Comparison of ENCODE assay signal across 21 cellular contexts in genomic region chr3:51678685-51679084, GRCh38. TPM values are rescaled to one million over a fixed set of nuclear protein-coding genes. Genes with fewer than 3 reads are reported as not detected.
DNase-seq lines count a peak whose midpoint lies in the region; ATAC-seq lines count a peak whose summit lies in the region.
"Had no signal": no experiment of that assay in that cellular context is flagged by ENCODE, and none has a peak within 500 bp of the region (broad histone marks: within the 10 kb centered on the region; RNA-seq: fewer than 3 reads in every experiment).

No MANE protein-coding gene starts in this region.

- intact Hi-C loops in aorta (cut with DNase I), result loop anchor here in 1 of 2 donors (10.0 kb wide), 1 partner anchor 284 kb away; the partner anchor contains the start of gene RBM15B

- H3K9me3 ChIP-seq in adipocyte (ENCODE audit: control insufficient read depth, low read length), result no peaks in the 10 kb centered on the region
- H3K9me3 ChIP-seq in aorta (ENCODE audit: control insufficient read depth, low read length), result no peaks in the 10 kb centered on the region
- H3K9me3 ChIP-seq: A549, right atrium auricular region, vagina had no signal

- no peaks in the 10 kb centered on the region for H3K27me3 Mint-ChIP-seq in activated CD4-positive, alpha-beta T cell treated with anti-CD3 and anti-CD28 coated beads, Interleukin-2, amount 10 ng/mL, durations not matched to agents 7 days and 5 days
- H3K27me3 Mint-ChIP-seq in natural killer cell treated with Interleukin-12 subunit alpha and Interleukin-12 subunit beta and Interleukin-15 and Interleukin-18, amount 100 ng/mL, for 72 hours, result no peaks in the 10 kb centered on the region

- H3K4me1 ChIP-seq in adipocyte (ENCODE audit: control insufficient read depth, insufficient read depth, low read length) (peaks cover 21% of the 10 kb centered on the region), aorta (ENCODE audit: control insufficient read depth in 1 of 2, insufficient read depth in 2 of 2, low read length in 2 of 2) (no peaks in the 10 kb centered on the region)

- H3K27me3 ChIP-seq in adipocyte (replicated peaks; ENCODE audit: control insufficient read depth, insufficient read depth, low read length) (no peaks in the 10 kb centered on the region), aorta (ENCODE audit: control insufficient read depth in 1 of 2, insufficient read depth in 2 of 2, low read length in 1 of 2) (no peaks in the 10 kb centered on the region)
- H3K27me3 ChIP-seq: cardiac muscle cell, right atrium auricular region, vagina had no signal

- H3K36me3 ChIP-seq in adipocyte (ENCODE audit: control insufficient read depth, insufficient read depth, low read length, severe bottlenecking) (peaks cover 21% of the 10 kb centered on the region), aorta (ENCODE audit: control insufficient read depth in 1 of 2, insufficient read depth in 2 of 2, low read length in 1 of 2) (no peaks in the 10 kb centered on the region)
- H3K36me3 ChIP-seq: cardiac muscle cell had no signal

- peaks cover 90% of the 10 kb centered on the region for H3K4me1 Mint-ChIP-seq in activated CD4-positive, alpha-beta T cell treated with anti-CD3 and anti-CD28 coated beads, Interleukin-2, amount 10 ng/mL, durations not matched to agents 7 days and 5 days
- peaks cover 65 to 68% of the 10 kb centered on the region in 2 donors for H3K4me1 Mint-ChIP-seq in natural killer cell treated with Interleukin-12 subunit alpha and Interleukin-12 subunit beta and Interleukin-15 and Interleukin-18, amount 100 ng/mL, for 72 hours (ENCODE audit: low read depth in 2 of 2)

- 87 to 90% methylated on average over 2 of the region's 2 CpGs for WGBS in aorta, 2 donors

- H3K4me3 ChIP-seq in adipocyte (ENCODE audit: low read length), result no peak overlapping the region
- H3K4me3 ChIP-seq in aorta (ENCODE audit: low read length in 2 of 2), result no peak overlapping the region
- H3K4me3 ChIP-seq: A549, cardiac muscle cell, right atrium auricular region, vagina had no signal

- H3K27ac ChIP-seq in aorta (ENCODE audit: low read depth in 1 of 2, low read length in 2 of 2), result no peak overlapping the region
- H3K27ac ChIP-seq: A549, cardiac muscle cell, right atrium auricular region, vagina had no signal

- DNase-seq in activated CD4-positive, alpha-beta T cell treated with anti-CD3 and anti-CD28 coated beads, Interleukin-2, amount 10 ng/mL, durations not matched to agents 7 days and 5 days, result no peak
- no peak for DNase-seq in activated CD4-positive, alpha-beta T cell treated with anti-CD3 and anti-CD28 coated beads, Interleukin-2, amount 50 U/mL, for 4 hours
- DNase-seq in RPMI7951 (ENCODE audit: low read depth) (peak; percentile 10), adipocyte (ENCODE audit: low read depth) (no peak), NCI-H1694 (lab: John Stamatoyannopoulos, UW) (no peak), aorta (no peak), HuH-7.5 (ENCODE audit: low spot score) (no peak)
- DNase-seq in natural killer cell treated with Interleukin-12 subunit alpha and Interleukin-12 subunit beta and Interleukin-15 and Interleukin-18, amount 100 ng/mL, for 72 hours (ENCODE audit: low spot score), result no peak
- DNase-seq: effector CD8-positive, alpha-beta T cell; kidney glomerular epithelial cell; midbrain; NCI-H1417 treated with DMSO at 0.1 percent for 48 hours; NCI-H774; nucleus accumbens; substantia nigra had no signal

- CTCF ChIA-PET in activated CD4-positive, alpha-beta T cell treated with anti-CD3 and anti-CD28 coated beads, Interleukin-2, amount 10 ng/mL, durations not matched to agents 7 days and 5 days (lab: Charles Lee), result interaction anchor here (1.0 to 10.5 kb wide), 3 partner anchors 7 to 177 kb away, joined by 3 to 144 read pairs (median 7); partner anchors contain the start of gene TEX264

- POLR2A ChIA-PET in activated CD4-positive, alpha-beta T cell treated with anti-CD3 and anti-CD28 coated beads, Interleukin-2, amount 10 ng/mL, durations not matched to agents 7 days and 5 days (lab: Charles Lee), result no interaction called here

- no peaks in the 10 kb centered on the region for H3K9me3 Mint-ChIP-seq in activated CD4-positive, alpha-beta T cell treated with anti-CD3 and anti-CD28 coated beads, Interleukin-2, amount 10 ng/mL, durations not matched to agents 7 days and 5 days
- H3K9me3 Mint-ChIP-seq in natural killer cell treated with Interleukin-12 subunit alpha and Interleukin-12 subunit beta and Interleukin-15 and Interleukin-18, amount 100 ng/mL, for 72 hours, result no peaks in the 10 kb centered on the region

- H3K27ac Mint-ChIP-seq in activated CD4-positive, alpha-beta T cell treated with anti-CD3 and anti-CD28 coated beads, Interleukin-2, amount 10 ng/mL, durations not matched to agents 7 days and 5 days, result peak overlapping the region; percentile 57
- peak overlapping the region; percentile 41 to 89 for H3K27ac Mint-ChIP-seq in natural killer cell treated with Interleukin-12 subunit alpha and Interleukin-12 subunit beta and Interleukin-15 and Interleukin-18, amount 100 ng/mL, for 72 hours

- peak overlapping the region; percentile 2 for H3K9ac ChIP-seq in adipocyte (ENCODE audit: low read length)

- ATAC-seq in natural killer cell treated with Interleukin-12 subunit alpha and Interleukin-12 subunit beta and Interleukin-15 and Interleukin-18, amount 100 ng/mL, for 72 hours, result no peak
- ATAC-seq in aorta (ENCODE audit: low FRiP score), result no peak
- ATAC-seq: A549, Panc1 had no signal

- peaks cover 48% of the 10 kb centered on the region for H3K36me3 Mint-ChIP-seq in activated CD4-positive, alpha-beta T cell treated with anti-CD3 and anti-CD28 coated beads, Interleukin-2, amount 10 ng/mL, durations not matched to agents 7 days and 5 days (ENCODE audit: low read depth)
- peaks cover 5% of the 10 kb centered on the region for H3K36me3 Mint-ChIP-seq in natural killer cell treated with Interleukin-12 subunit alpha and Interleukin-12 subunit beta and Interleukin-15 and Interleukin-18, amount 100 ng/mL, for 72 hours

- H3K4me3 Mint-ChIP-seq in activated CD4-positive, alpha-beta T cell treated with anti-CD3 and anti-CD28 coated beads, Interleukin-2, amount 10 ng/mL, durations not matched to agents 7 days and 5 days, result no peak overlapping the region
- no peak overlapping the region for H3K4me3 Mint-ChIP-seq in natural killer cell treated with Interleukin-12 subunit alpha and Interleukin-12 subunit beta and Interleukin-15 and Interleukin-18, amount 100 ng/mL, for 72 hours

RNA-seq across cellular contexts. Expression of gene TEX264, which starts 7.6 kb away (rescaled TPM):
- 10 to 100 TPM; 75.2 to 81.4 TPM for total RNA-seq in activated CD4-positive, alpha-beta T cell treated with anti-CD3 and anti-CD28 coated beads, Interleukin-2, amount 10 ng/mL, durations not matched to agents 7 days and 5 days
- 67.9 and 70.5 TPM in 2 replicates for total RNA-seq in RPMI7951 (2014; rRNA removed; shearing (Covaris generic))
- total RNA-seq in natural killer cell treated with Interleukin-12 subunit alpha and Interleukin-12 subunit beta and Interleukin-15 and Interleukin-18, amount 100 ng/mL, for 72 hours, result 10 to 100 TPM; 27.0 to 31.9 TPM
- total RNA-seq in aorta, result 10 to 100 TPM; 18.2 to 26.0 TPM
- polyA plus RNA-seq in aorta, result 10 to 100 TPM; 25.0 to 40.7 TPM

RNA-seq across cellular contexts. Expression of gene GRM2, which starts 28.2 kb away (rescaled TPM):
- total RNA-seq in activated CD4-positive, alpha-beta T cell treated with anti-CD3 and anti-CD28 coated beads, Interleukin-2, amount 10 ng/mL, durations not matched to agents 7 days and 5 days, result 1 to 10 TPM; 2.4 to 3.0 TPM
- total RNA-seq in RPMI7951 (2014; rRNA removed; shearing (Covaris generic)), result 0.10 and 0.12 TPM in 2 replicates
- total RNA-seq in natural killer cell treated with Interleukin-12 subunit alpha and Interleukin-12 subunit beta and Interleukin-15 and Interleukin-18, amount 100 ng/mL, for 72 hours, result 1 to 10 TPM in 1 of 2 donors, under 1 TPM in 1; 0.90 to 1.0 TPM
- under 1 TPM; 0.52 to 0.87 TPM for total RNA-seq in aorta
- polyA plus RNA-seq in aorta, result under 1 TPM in 1 of 2 donors, not detected in 1; 0.18 TPM
- total RNA-seq: LHCN-M2, vagina had no signal
- polyA plus RNA-seq: cardiac muscle cell had no signal
